In genomic region chr4:11730545-11730944, GRCh38 we compare ENCODE assay signal across 29 cellular contexts.
"Had no signal": no experiment of that assay in that cellular context is flagged by ENCODE, and none has a peak within 500 bp of the region (broad histone marks: within the 10 kb centered on the region; RNA-seq: fewer than 3 reads in every experiment).

No MANE protein-coding gene starts in this region.

- ATAC-seq: activated CD4-positive, alpha-beta T cell treated with anti-CD3 and anti-CD28 coated beads for 36 hours; activated CD4-positive, CD25-positive, alpha-beta regulatory T cell treated with anti-CD3 and anti-CD28 coated beads, Interleukin-2, amount 50 U/mL, for 24 hours; activated CD8-positive, alpha-beta T cell treated with anti-CD3 and anti-CD28 coated beads, Interleukin-2, amount 10 ng/mL, durations not matched to agents 7 days and 5 days; K562; Panc1; WTC11 had no signal

- H3K36me3 Mint-ChIP-seq: activated naive CD4-positive, alpha-beta T cell treated with anti-CD3 and anti-CD28 coated beads, Interleukin-2, amount 50 U/mL, for 24 hours; activated naive CD8-positive, alpha-beta T cell treated with anti-CD3 and anti-CD28 coated beads, Interleukin-2, amount 10 ng/mL, durations not matched to agents 7 days and 5 days; WTC11 had no signal

- H3K4me3 Mint-ChIP-seq: activated CD4-positive, alpha-beta T cell treated with anti-CD3 and anti-CD28 coated beads for 36 hours; activated CD4-positive, alpha-beta T cell treated with anti-CD3 and anti-CD28 coated beads, Interleukin-2, amount 10 ng/mL, durations not matched to agents 7 days and 5 days; activated CD8-positive, alpha-beta T cell treated with anti-CD3 and anti-CD28 coated beads, Interleukin-2, amount 10 ng/mL, durations not matched to agents 7 days and 5 days; activated naive CD4-positive, alpha-beta T cell treated with anti-CD3 and anti-CD28 coated beads, Interleukin-2, amount 50 U/mL, for 24 hours; activated naive CD8-positive, alpha-beta T cell treated with anti-CD3 and anti-CD28 coated beads, Interleukin-2, amount 10 ng/mL, durations not matched to agents 7 days and 5 days; activated T-cell treated with anti-CD3 and anti-CD28 coated beads, Interleukin-2, amount 50 U/mL, for 24 hours; central memory CD8-positive, alpha-beta T cell; T-helper 1 cell treated with Interleukin-12 subunit alpha and Interleukin-12 subunit beta and Interleukin-4 antibody, amounts not matched to agents 30 μg/mL and 1 μg/mL, for 36 hours; T-helper 2 cell treated with Interferon-gamma antibody and Interleukin-4, amounts not matched to agents 5 μg/mL and 100 μg/mL, for 36 hours; WTC11 had no signal

- H3K4me1 ChIP-seq: ascending aorta, SJCRH30 had no signal

- H3K9me3 ChIP-seq: ascending aorta, SJCRH30 had no signal

- H3K27me3 Mint-ChIP-seq: activated CD4-positive, alpha-beta T cell treated with anti-CD3 and anti-CD28 coated beads for 36 hours; activated CD4-positive, alpha-beta T cell treated with anti-CD3 and anti-CD28 coated beads, Interleukin-2, amount 10 ng/mL, durations not matched to agents 7 days and 5 days; activated naive CD8-positive, alpha-beta T cell treated with anti-CD3 and anti-CD28 coated beads, Interleukin-2, amount 10 ng/mL, durations not matched to agents 7 days and 5 days; activated T-cell treated with anti-CD3 and anti-CD28 coated beads, Interleukin-2, amount 50 U/mL, for 24 hours; central memory CD8-positive, alpha-beta T cell had no signal

- H3K27ac Mint-ChIP-seq: activated CD4-positive, alpha-beta T cell treated with anti-CD3 and anti-CD28 coated beads for 36 hours; activated CD4-positive, alpha-beta T cell treated with anti-CD3 and anti-CD28 coated beads, Interleukin-2, amount 10 ng/mL, durations not matched to agents 7 days and 5 days; activated CD8-positive, alpha-beta T cell treated with anti-CD3 and anti-CD28 coated beads, Interleukin-2, amount 10 ng/mL, durations not matched to agents 7 days and 5 days; activated naive CD4-positive, alpha-beta T cell treated with anti-CD3 and anti-CD28 coated beads, Interleukin-2, amount 50 U/mL, for 24 hours; activated naive CD8-positive, alpha-beta T cell treated with anti-CD3 and anti-CD28 coated beads, Interleukin-2, amount 10 ng/mL, durations not matched to agents 7 days and 5 days; activated T-cell treated with anti-CD3 and anti-CD28 coated beads, Interleukin-2, amount 50 U/mL, for 24 hours; activated T-helper 2 cell treated with anti-CD3 and anti-CD28 coated beads, Interferon-gamma antibody, Interleukin-2, Interleukin-4, amounts not matched to agents 10 μg/mL and 5 μg/mL and 100 μg/mL, durations not matched to agents 14 hours and 24 hours and 36 hours; T-helper 1 cell treated with Interleukin-12 subunit alpha and Interleukin-12 subunit beta and Interleukin-4 antibody, amounts not matched to agents 30 μg/mL and 1 μg/mL, for 36 hours; T-helper 2 cell treated with Interferon-gamma antibody and Interleukin-4, amounts not matched to agents 5 μg/mL and 100 μg/mL, for 36 hours; WTC11 had no signal

- H3K36me3 ChIP-seq: ascending aorta, cardiac muscle cell, SJCRH30 had no signal

- H3K4me3 ChIP-seq: ascending aorta, cardiac muscle cell, K562, SJCRH30, SK-N-MC had no signal

- H3K27ac ChIP-seq: ascending aorta, cardiac muscle cell, SJCRH30, SK-N-MC had no signal

- H3K9me3 Mint-ChIP-seq: activated CD4-positive, alpha-beta T cell treated with anti-CD3 and anti-CD28 coated beads, Interleukin-2, amount 10 ng/mL, durations not matched to agents 7 days and 5 days; activated naive CD4-positive, alpha-beta T cell treated with anti-CD3 and anti-CD28 coated beads, Interleukin-2, amount 50 U/mL, for 24 hours; activated naive CD8-positive, alpha-beta T cell treated with anti-CD3 and anti-CD28 coated beads, Interleukin-2, amount 10 ng/mL, durations not matched to agents 7 days and 5 days; activated T-cell treated with anti-CD3 and anti-CD28 coated beads, Interleukin-2, amount 50 U/mL, for 24 hours; activated T-helper 2 cell treated with anti-CD3 and anti-CD28 coated beads, Interferon-gamma antibody, Interleukin-2, Interleukin-4, amounts not matched to agents 10 μg/mL and 5 μg/mL and 100 μg/mL, durations not matched to agents 14 hours and 24 hours and 36 hours; central memory CD8-positive, alpha-beta T cell; T-helper 1 cell treated with Interleukin-12 subunit alpha and Interleukin-12 subunit beta and Interleukin-4 antibody, amounts not matched to agents 30 μg/mL and 1 μg/mL, for 36 hours; T-helper 2 cell treated with Interferon-gamma antibody and Interleukin-4, amounts not matched to agents 5 μg/mL and 100 μg/mL, for 36 hours had no signal

- H3K4me1 Mint-ChIP-seq: activated CD4-positive, alpha-beta T cell treated with anti-CD3 and anti-CD28 coated beads for 36 hours; activated CD4-positive, alpha-beta T cell treated with anti-CD3 and anti-CD28 coated beads, Interleukin-2, amount 10 ng/mL, durations not matched to agents 7 days and 5 days; activated naive CD4-positive, alpha-beta T cell treated with anti-CD3 and anti-CD28 coated beads, Interleukin-2, amount 50 U/mL, for 24 hours; activated naive CD8-positive, alpha-beta T cell treated with anti-CD3 and anti-CD28 coated beads, Interleukin-2, amount 10 ng/mL, durations not matched to agents 7 days and 5 days; central memory CD8-positive, alpha-beta T cell; WTC11 had no signal

- DNase-seq: activated CD4-positive, alpha-beta T cell treated with anti-CD3 and anti-CD28 coated beads for 36 hours; activated CD4-positive, alpha-beta T cell treated with anti-CD3 and anti-CD28 coated beads, Interleukin-2, amount 10 ng/mL, durations not matched to agents 7 days and 5 days; activated CD4-positive, alpha-beta T cell treated with anti-CD3 and anti-CD28 coated beads, Interleukin-2, amount 50 U/mL, for 48 hours; activated CD8-positive, alpha-beta T cell treated with anti-CD3 and anti-CD28 coated beads, Interleukin-2, amount 10 ng/mL, durations not matched to agents 7 days and 5 days; activated gamma-delta T cell; activated naive CD4-positive, alpha-beta T cell treated with Interleukin-2 at 50 U/mL for 16 hours; activated naive CD8-positive, alpha-beta T cell treated with anti-CD3 and anti-CD28 coated beads, Interleukin-2, amount 10 ng/mL, durations not matched to agents 7 days and 5 days; activated T-cell treated with anti-CD3 and anti-CD28 coated beads, Interleukin-2, amount 50 U/mL, for 24 hours; amygdala; NCI-H1105; NCI-H1417 treated with DMSO at 0.1 percent for 48 hours; NCI-H187 treated with DMSO at 0.1 percent for 48 hours; NCI-H2081; NCI-H345; NCI-H526 treated with DMSO at 0.1 percent for 48 hours; SHP77; SJCRH30 had no signal

- H3K27me3 ChIP-seq: ascending aorta, cardiac muscle cell had no signal
